Comparison of ENCODE assay signal across 1 cellular context in the genomic region with DNA sequence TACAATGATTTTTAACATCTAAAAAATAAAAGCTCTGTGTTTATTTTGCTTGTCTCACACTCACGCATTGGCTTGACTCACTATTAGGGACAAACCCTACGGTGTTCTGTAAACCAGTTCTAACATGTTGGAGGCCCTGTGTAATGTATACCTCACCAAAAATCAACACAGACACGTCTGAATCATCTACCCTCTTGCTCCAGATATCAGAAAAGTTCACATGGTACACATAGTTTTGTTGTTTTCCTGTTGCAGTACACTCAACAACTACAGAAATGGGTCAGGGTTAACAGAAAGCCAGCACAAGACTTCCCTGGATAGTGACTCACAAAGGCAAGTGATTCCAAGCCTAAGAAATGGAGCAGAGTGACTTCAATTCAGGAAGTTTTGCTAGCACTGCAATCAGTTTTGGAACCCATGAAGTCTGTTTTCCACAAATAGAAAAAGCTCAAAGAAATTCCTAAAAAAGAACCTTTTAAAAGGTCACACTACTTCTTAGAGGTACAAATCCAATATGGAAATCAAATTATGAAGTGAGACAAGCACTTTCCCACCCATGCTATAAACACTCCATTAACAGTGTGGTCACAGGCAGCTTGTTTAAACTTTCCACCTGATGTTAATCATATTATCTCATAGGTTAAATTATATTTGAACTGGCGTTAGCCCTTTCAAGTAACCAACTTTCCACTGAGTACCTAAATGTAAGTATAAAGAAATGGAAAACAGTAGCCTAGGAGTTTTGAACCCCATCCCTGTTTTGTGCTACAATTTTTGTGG.
TF ChIP-seq lines count a peak whose summit lies in the region.

No MANE protein-coding gene starts in this region.

TF ChIP-seq in IMR-90, 13 proteins besides CTCF, POLR2A, EP300 and RAD21 (continued from another document):
- peak; percentile 18; the same call in 1 of the 2 replicates for TF ChIP-seq NFE2L2 (IDR thresholded peaks at IDR 0.05; ENCODE audit: low read depth, low read length)
- no peak for TF ChIP-seq MXI1 (IDR thresholded peaks at IDR 0.05; ENCODE audit: borderline replicate concordance, low read depth, low read length)
- no peak for TF ChIP-seq MAZ (IDR thresholded peaks at IDR 0.05; ENCODE audit: borderline replicate concordance, low read depth, low read length)
- peak; percentile 93 for TF ChIP-seq FOS (IDR thresholded peaks at IDR 0.05; ENCODE audit: low read depth, low read length)
- peak; percentile 92 for TF ChIP-seq BHLHE40 (IDR thresholded peaks at IDR 0.05; ENCODE audit: low read depth, low read length)
- no peak for TF ChIP-seq CHD1 (IDR thresholded peaks at IDR 0.05; ENCODE audit: low read depth, low read length)
- TF ChIP-seq, protein P1, sequence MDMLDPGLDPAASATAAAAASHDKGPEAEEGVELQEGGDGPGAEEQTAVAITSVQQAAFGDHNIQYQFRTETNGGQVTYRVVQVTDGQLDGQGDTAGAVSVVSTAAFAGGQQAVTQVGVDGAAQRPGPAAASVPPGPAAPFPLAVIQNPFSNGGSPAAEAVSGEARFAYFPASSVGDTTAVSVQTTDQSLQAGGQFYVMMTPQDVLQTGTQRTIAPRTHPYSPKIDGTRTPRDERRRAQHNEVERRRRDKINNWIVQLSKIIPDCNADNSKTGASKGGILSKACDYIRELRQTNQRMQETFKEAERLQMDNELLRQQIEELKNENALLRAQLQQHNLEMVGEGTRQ (IDR thresholded peaks at IDR 0.05; ENCODE audit: low read depth, low read length) = no peak; the same call in 1 of the 2 replicates
- peak; percentile 27 for TF ChIP-seq RCOR1 (IDR thresholded peaks at IDR 0.05; ENCODE audit: insufficient replicate concordance, low read length)
